In genomic region chr9:105421864-105422263, GRCh38 we compare ENCODE assay signal across 33 cellular contexts.
"Had no signal": no experiment of that assay in that cellular context is flagged by ENCODE, and none has a peak within 500 bp of the region (broad histone marks: within the 10 kb centered on the region; RNA-seq: fewer than 3 reads in every experiment).

No MANE protein-coding gene starts in this region.

- H3K27me3 Mint-ChIP-seq: activated CD4-positive, alpha-beta memory T cell treated with anti-CD3 and anti-CD28 coated beads for 36 hours; activated naive CD4-positive, alpha-beta T cell treated with anti-CD3 and anti-CD28 coated beads, Interleukin-2, amount 50 U/mL, for 24 hours; activated naive CD8-positive, alpha-beta T cell treated with anti-CD3 and anti-CD28 coated beads, Interleukin-2, amount 50 U/mL, for 24 hours; dendritic cell treated with granulocyte-macrophage colony-stimulating factor and Interleukin-4, amounts not matched to agents 40 ng/mL and 50 ng/mL, for 4 days had no signal

- H3K36me3 Mint-ChIP-seq: activated CD4-positive, alpha-beta memory T cell treated with anti-CD3 and anti-CD28 coated beads for 36 hours; activated CD8-positive, alpha-beta memory T cell treated with anti-CD3 and anti-CD28 coated beads, Interleukin-2, amount 10 ng/mL, durations not matched to agents 7 days and 5 days; activated naive CD4-positive, alpha-beta T cell treated with anti-CD3 and anti-CD28 coated beads, Interleukin-2, amount 50 U/mL, for 24 hours; activated naive CD8-positive, alpha-beta T cell treated with anti-CD3 and anti-CD28 coated beads for 36 hours; brain; T-cell had no signal

- FAIRE-seq: frontal cortex had no signal

- H3K4me3 Mint-ChIP-seq: activated CD4-positive, alpha-beta memory T cell treated with anti-CD3 and anti-CD28 coated beads for 36 hours; activated CD4-positive, alpha-beta T cell treated with anti-CD3 and anti-CD28 coated beads for 36 hours; activated CD4-positive, alpha-beta T cell treated with anti-CD3 and anti-CD28 coated beads, Interleukin-2, amount 10 ng/mL, durations not matched to agents 24 days and 14 days; activated CD8-positive, alpha-beta memory T cell treated with anti-CD3 and anti-CD28 coated beads, Interleukin-2, amount 10 ng/mL, durations not matched to agents 7 days and 5 days; activated CD8-positive, alpha-beta T cell treated with anti-CD3 and anti-CD28 coated beads, Interleukin-2, amount 10 ng/mL, durations not matched to agents 7 days and 5 days; activated naive CD4-positive, alpha-beta T cell treated with anti-CD3 and anti-CD28 coated beads for 36 hours; activated naive CD4-positive, alpha-beta T cell treated with anti-CD3 and anti-CD28 coated beads, Interleukin-2, amount 50 U/mL, for 24 hours; activated naive CD8-positive, alpha-beta T cell treated with anti-CD3 and anti-CD28 coated beads for 36 hours; activated naive CD8-positive, alpha-beta T cell treated with anti-CD3 and anti-CD28 coated beads, Interleukin-2, amount 50 U/mL, for 24 hours; activated T-helper 1 cell treated with anti-CD3 and anti-CD28 coated beads, Interleukin-12 subunit alpha, Interleukin-12 subunit beta, Interleukin-2, Interleukin-4 antibody, amounts not matched to agents 30 ng/mL and 10 ng/mL and 1 ng/mL, durations not matched to agents 14 hours and 24 hours and 36 hours; brain; central memory CD8-positive, alpha-beta T cell; dendritic cell treated with granulocyte-macrophage colony-stimulating factor and Interleukin-4, amounts not matched to agents 40 ng/mL and 50 ng/mL, for 4 days; endodermal cell; T-cell; T-helper 1 cell treated with Interleukin-12 subunit alpha and Interleukin-12 subunit beta and Interleukin-4 antibody, amounts not matched to agents 30 μg/mL and 1 μg/mL, for 36 hours; T-helper 2 cell treated with Interferon-gamma antibody and Interleukin-4, amounts not matched to agents 5 μg/mL and 100 μg/mL, for 36 hours had no signal

- H3K27ac Mint-ChIP-seq: activated CD4-positive, alpha-beta memory T cell treated with anti-CD3 and anti-CD28 coated beads for 36 hours; activated CD4-positive, alpha-beta T cell treated with anti-CD3 and anti-CD28 coated beads for 36 hours; activated CD4-positive, alpha-beta T cell treated with anti-CD3 and anti-CD28 coated beads, Interleukin-2, amount 10 ng/mL, durations not matched to agents 24 days and 14 days; activated CD8-positive, alpha-beta memory T cell treated with anti-CD3 and anti-CD28 coated beads, Interleukin-2, amount 10 ng/mL, durations not matched to agents 7 days and 5 days; activated CD8-positive, alpha-beta T cell treated with anti-CD3 and anti-CD28 coated beads, Interleukin-2, amount 10 ng/mL, durations not matched to agents 7 days and 5 days; activated naive CD4-positive, alpha-beta T cell treated with anti-CD3 and anti-CD28 coated beads for 36 hours; activated naive CD4-positive, alpha-beta T cell treated with anti-CD3 and anti-CD28 coated beads, Interleukin-2, amount 50 U/mL, for 24 hours; activated naive CD8-positive, alpha-beta T cell treated with anti-CD3 and anti-CD28 coated beads for 36 hours; activated naive CD8-positive, alpha-beta T cell treated with anti-CD3 and anti-CD28 coated beads, Interleukin-2, amount 50 U/mL, for 24 hours; activated T-helper 1 cell treated with anti-CD3 and anti-CD28 coated beads, Interleukin-12 subunit alpha, Interleukin-12 subunit beta, Interleukin-2, Interleukin-4 antibody, amounts not matched to agents 30 ng/mL and 10 ng/mL and 1 ng/mL, durations not matched to agents 14 hours and 24 hours and 36 hours; activated T-helper 2 cell treated with anti-CD3 and anti-CD28 coated beads, Interferon-gamma antibody, Interleukin-2, Interleukin-4, amounts not matched to agents 10 μg/mL and 5 μg/mL and 100 μg/mL, durations not matched to agents 14 hours and 24 hours and 36 hours; dendritic cell treated with granulocyte-macrophage colony-stimulating factor and Interleukin-4, amounts not matched to agents 40 ng/mL and 50 ng/mL, for 4 days; endodermal cell; T-cell; T-helper 1 cell treated with Interleukin-12 subunit alpha and Interleukin-12 subunit beta and Interleukin-4 antibody, amounts not matched to agents 30 μg/mL and 1 μg/mL, for 36 hours; T-helper 2 cell treated with Interferon-gamma antibody and Interleukin-4, amounts not matched to agents 5 μg/mL and 100 μg/mL, for 36 hours had no signal

- ATAC-seq: activated CD4-positive, alpha-beta T cell treated with anti-CD3 and anti-CD28 coated beads for 36 hours; activated CD8-positive, alpha-beta memory T cell treated with anti-CD3 and anti-CD28 coated beads, Interleukin-2, amount 10 ng/mL, durations not matched to agents 7 days and 5 days; activated CD8-positive, alpha-beta T cell treated with anti-CD3 and anti-CD28 coated beads, Interleukin-2, amount 10 ng/mL, durations not matched to agents 7 days and 5 days; activated naive CD8-positive, alpha-beta T cell treated with anti-CD3 and anti-CD28 coated beads, Interleukin-2, amount 50 U/mL, for 24 hours; T-cell had no signal

- H3K27me3 ChIP-seq: adrenal gland, ascending aorta, breast epithelium, dorsolateral prefrontal cortex had no signal

- H3K4me1 ChIP-seq: adrenal gland, ascending aorta, breast epithelium had no signal

- H3K4me3 ChIP-seq: adrenal gland, ascending aorta, breast epithelium, coronary artery, dorsolateral prefrontal cortex had no signal

- H3K27ac ChIP-seq: adrenal gland, ascending aorta, breast epithelium, coronary artery had no signal

- DNase-seq: activated CD4-positive, alpha-beta memory T cell treated with anti-CD3 and anti-CD28 coated beads for 36 hours; activated CD4-positive, alpha-beta T cell treated with anti-CD3 and anti-CD28 coated beads for 36 hours; activated CD4-positive, alpha-beta T cell treated with anti-CD3 and anti-CD28 coated beads, Interleukin-2, amount 10 ng/mL, durations not matched to agents 24 days and 14 days; activated CD4-positive, CD25-positive, alpha-beta regulatory T cell; activated CD4-positive, CD25-positive, alpha-beta regulatory T cell treated with anti-CD3 and anti-CD28 coated beads, Interleukin-2, amount 50 U/mL, for 72 hours; activated CD8-positive, alpha-beta memory T cell treated with anti-CD3 and anti-CD28 coated beads, Interleukin-2, amount 10 ng/mL, durations not matched to agents 7 days and 5 days; activated CD8-positive, alpha-beta memory T cell treated with anti-CD3 and anti-CD28 coated beads, Interleukin-2, amount 50 U/mL, for 4 hours; activated CD8-positive, alpha-beta T cell treated with anti-CD3 and anti-CD28 coated beads, Interleukin-2, amount 10 ng/mL, durations not matched to agents 7 days and 5 days; activated effector memory CD4-positive, alpha-beta T cell treated with anti-CD3 and anti-CD28 coated beads, Interleukin-2, amount 50 U/mL, for 16 hours; activated naive CD4-positive, alpha-beta T cell treated with anti-CD3 and anti-CD28 coated beads for 36 hours; activated naive CD8-positive, alpha-beta T cell treated with anti-CD3 and anti-CD28 coated beads for 36 hours; activated naive CD8-positive, alpha-beta T cell treated with anti-CD3 and anti-CD28 coated beads, Interleukin-2, amount 50 U/mL, for 24 hours; activated T-cell treated with anti-CD3 and anti-CD28 coated beads, Interleukin-2, amount 50 U/mL, for 1 hour; activated T-cell treated with anti-CD3 and anti-CD28 coated beads, Interleukin-2, amount 50 U/mL, for 48 hours; adrenal gland; dorsolateral prefrontal cortex; effector memory CD4-positive, alpha-beta T cell; endodermal cell; SW 1271; T-cell; T1000 had no signal

- H3K4me1 Mint-ChIP-seq: activated CD4-positive, alpha-beta T cell treated with anti-CD3 and anti-CD28 coated beads for 36 hours; activated naive CD4-positive, alpha-beta T cell treated with anti-CD3 and anti-CD28 coated beads, Interleukin-2, amount 50 U/mL, for 24 hours; activated naive CD8-positive, alpha-beta T cell treated with anti-CD3 and anti-CD28 coated beads for 36 hours; activated naive CD8-positive, alpha-beta T cell treated with anti-CD3 and anti-CD28 coated beads, Interleukin-2, amount 50 U/mL, for 24 hours; brain; central memory CD8-positive, alpha-beta T cell; T-cell had no signal

- H3K9me3 ChIP-seq: adrenal gland, ascending aorta, breast epithelium had no signal

- H3K36me3 ChIP-seq: adrenal gland, ascending aorta, breast epithelium had no signal
